ENCODE assay signal across 11 cellular contexts in the genomic region with DNA sequence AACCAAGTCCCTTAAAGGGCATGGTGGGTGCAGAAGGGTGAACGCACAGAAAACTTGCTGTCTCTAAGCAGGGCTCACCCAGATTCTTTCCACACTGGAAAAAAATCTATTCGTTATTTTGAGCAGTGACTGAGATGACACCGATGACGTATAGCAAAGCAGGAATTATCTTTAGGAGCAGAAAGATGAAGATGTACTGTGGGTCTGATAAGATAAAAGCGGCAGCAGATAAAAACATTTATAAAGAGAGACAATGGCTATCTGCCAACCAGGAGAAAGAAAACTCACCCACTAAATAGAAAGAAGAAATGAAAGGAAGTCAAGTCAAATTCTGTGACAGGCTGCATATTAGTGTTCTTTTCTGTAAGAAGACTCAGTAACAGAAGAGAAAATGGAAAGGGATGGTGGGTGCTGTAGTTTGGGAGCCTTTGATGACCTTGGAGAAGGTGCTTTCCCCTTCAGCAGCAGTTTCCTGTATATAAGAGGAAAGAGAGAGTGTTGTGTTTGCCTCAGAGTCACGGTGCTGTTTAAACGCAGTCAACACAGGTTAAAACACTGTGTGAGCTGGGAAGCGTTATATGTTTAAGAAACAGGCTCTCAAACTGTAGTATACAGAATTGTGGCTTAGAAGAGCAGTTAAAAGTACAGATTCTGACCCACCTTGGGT.
DNase-seq lines count a peak whose midpoint lies in the region; ATAC-seq and TF ChIP-seq lines count a peak whose summit lies in the region.
"Had no signal": no experiment of that assay in that cellular context is flagged by ENCODE, and none has a peak within 500 bp of the region (broad histone marks: within the 10 kb centered on the region; RNA-seq: fewer than 3 reads in every experiment).

No MANE protein-coding gene starts in this region.

- H3K27ac ChIP-seq in gastrocnemius medialis, result peak overlapping the region; percentile 88 to 97 (median 91)
- H3K27ac ChIP-seq: cardiac muscle cell had no signal

- H3K36me3 ChIP-seq in gastrocnemius medialis, result no peaks in the 10 kb centered on the region
- H3K36me3 ChIP-seq: cardiac muscle cell had no signal

- intact Hi-C loops in gastrocnemius medialis (cut with DNase I; ENCODE audit: low total_unique reads), result loop anchor here (5.0 kb wide), 1 partner anchor 83 kb away; no protein-coding TSS in a partner anchor

- no peak for TF ChIP-seq CTCF in gastrocnemius medialis (IDR thresholded peaks at IDR 0.05 in 4 of 5, conservative IDR thresholded peaks at IDR 0.05 in 1 of 5)

- in situ Hi-C loops in gastrocnemius medialis (cut with MboI; ENCODE audit: low sequenced_read_pairs in 4 of 4), result loop anchor here in 3 of 4 donors (25.0 kb wide), 2 partner anchors 88 to 513 kb away; partner anchors contain the start of gene MINDY2 (in 1 of the 3)

- DNase-seq in activated naive CD4-positive, alpha-beta T cell treated with anti-CD3 and anti-CD28 coated beads, Interleukin-2, amount 10 ng/mL, durations not matched to agents 7 days and 5 days, result peak; percentile 49
- DNase-seq in activated naive CD4-positive, alpha-beta T cell treated with Interleukin-2 at 50 U/mL for 16 hours, result no peak
- DNase-seq in OCI-M1 (lab: John Stamatoyannopoulos, UW) (peak; percentile 9), gastrocnemius medialis (no peak), NCI-H2081 (lab: John Stamatoyannopoulos, UW) (no peak)
- DNase-seq in activated naive CD8-positive, alpha-beta T cell treated with anti-CD3 and anti-CD28 coated beads, Interleukin-2, amount 10 ng/mL, durations not matched to agents 7 days and 5 days, result no peak
- DNase-seq: HFFc6 had no signal

- H3K4me3 ChIP-seq in gastrocnemius medialis, result no peak overlapping the region
- H3K4me3 ChIP-seq: cardiac muscle cell had no signal

- H3K4me1 ChIP-seq in gastrocnemius medialis, result peaks cover 37 to 43% of the 10 kb centered on the region in 2 donors

- H3K9me3 ChIP-seq in gastrocnemius medialis, result no peaks in the 10 kb centered on the region

- peak overlapping the region; percentile 68 for H3K27ac Mint-ChIP-seq in activated naive CD4-positive, alpha-beta T cell treated with anti-CD3 and anti-CD28 coated beads, Interleukin-2, amount 10 ng/mL, durations not matched to agents 7 days and 5 days
- peak overlapping the region; percentile 77 for H3K27ac Mint-ChIP-seq in activated naive CD8-positive, alpha-beta T cell treated with anti-CD3 and anti-CD28 coated beads, Interleukin-2, amount 10 ng/mL, durations not matched to agents 7 days and 5 days
- H3K27ac Mint-ChIP-seq: HFFc6 had no signal

- peak overlapping the region; percentile 29 for H3K4me3 Mint-ChIP-seq in activated naive CD4-positive, alpha-beta T cell treated with anti-CD3 and anti-CD28 coated beads, Interleukin-2, amount 10 ng/mL, durations not matched to agents 7 days and 5 days
- peak overlapping the region; percentile 80 for H3K4me3 Mint-ChIP-seq in activated naive CD8-positive, alpha-beta T cell treated with anti-CD3 and anti-CD28 coated beads, Interleukin-2, amount 10 ng/mL, durations not matched to agents 7 days and 5 days
- H3K4me3 Mint-ChIP-seq: HFFc6 had no signal

- POLR2A ChIA-PET in activated naive CD8-positive, alpha-beta T cell treated with anti-CD3 and anti-CD28 coated beads, Interleukin-2, amount 10 ng/mL, durations not matched to agents 7 days and 5 days (lab: Charles Lee), result no interaction called here

- H3K9me3 Mint-ChIP-seq in activated naive CD4-positive, alpha-beta T cell treated with anti-CD3 and anti-CD28 coated beads, Interleukin-2, amount 10 ng/mL, durations not matched to agents 7 days and 5 days, result no peaks in the 10 kb centered on the region
- no peaks in the 10 kb centered on the region for H3K9me3 Mint-ChIP-seq in activated naive CD8-positive, alpha-beta T cell treated with anti-CD3 and anti-CD28 coated beads, Interleukin-2, amount 10 ng/mL, durations not matched to agents 7 days and 5 days

- ATAC-seq in activated naive CD8-positive, alpha-beta T cell treated with anti-CD3 and anti-CD28 coated beads, Interleukin-2, amount 10 ng/mL, durations not matched to agents 7 days and 5 days (ENCODE audit: low read depth), result peak; percentile 90
- ATAC-seq in gastrocnemius medialis (no peak), GM21360 (IDR thresholded peaks at IDR 0.05; ENCODE audit: unreplicated experiment) (no peak), GM21825 (IDR thresholded peaks at IDR 0.05; ENCODE audit: unreplicated experiment) (no peak)
- ATAC-seq: left lobe of liver had no signal

- H3K27me3 ChIP-seq in gastrocnemius medialis, result no peaks in the 10 kb centered on the region
- H3K27me3 ChIP-seq: cardiac muscle cell had no signal

- peaks cover 28% of the 10 kb centered on the region for H3K4me1 Mint-ChIP-seq in activated naive CD4-positive, alpha-beta T cell treated with anti-CD3 and anti-CD28 coated beads, Interleukin-2, amount 10 ng/mL, durations not matched to agents 7 days and 5 days
- H3K4me1 Mint-ChIP-seq in activated naive CD8-positive, alpha-beta T cell treated with anti-CD3 and anti-CD28 coated beads, Interleukin-2, amount 10 ng/mL, durations not matched to agents 7 days and 5 days, result peaks cover 16% of the 10 kb centered on the region

- CTCF ChIA-PET in activated naive CD4-positive, alpha-beta T cell treated with anti-CD3 and anti-CD28 coated beads, Interleukin-2, amount 10 ng/mL, durations not matched to agents 7 days and 5 days (lab: Charles Lee), result interaction anchor here (0.9 kb wide), 1 partner anchor 37 kb away, joined by 3 read pairs; no protein-coding TSS in a partner anchor

- H3K27me3 Mint-ChIP-seq in activated naive CD4-positive, alpha-beta T cell treated with anti-CD3 and anti-CD28 coated beads, Interleukin-2, amount 10 ng/mL, durations not matched to agents 7 days and 5 days, result peaks cover 22% of the 10 kb centered on the region
- H3K27me3 Mint-ChIP-seq in activated naive CD8-positive, alpha-beta T cell treated with anti-CD3 and anti-CD28 coated beads, Interleukin-2, amount 10 ng/mL, durations not matched to agents 7 days and 5 days, result peaks cover 9% of the 10 kb centered on the region

- no peak for TF ChIP-seq POLR2A in gastrocnemius medialis (IDR thresholded peaks at IDR 0.05)

- H3K36me3 Mint-ChIP-seq in activated naive CD4-positive, alpha-beta T cell treated with anti-CD3 and anti-CD28 coated beads, Interleukin-2, amount 10 ng/mL, durations not matched to agents 7 days and 5 days, result no peaks in the 10 kb centered on the region
- H3K36me3 Mint-ChIP-seq in activated naive CD8-positive, alpha-beta T cell treated with anti-CD3 and anti-CD28 coated beads, Interleukin-2, amount 10 ng/mL, durations not matched to agents 7 days and 5 days, result no peaks in the 10 kb centered on the region

Comparison
In these comparisons a context has a peak if more than half of its experiments do, and no peak if none do; other contexts are left out.
1. DNase-seq: peak in activated naive CD4-positive, alpha-beta T cell treated with anti-CD3 and anti-CD28 coated beads, Interleukin-2, amount 10 ng/mL, durations not matched to agents 7 days and 5 days (single experiment) and OCI-M1 (single experiment); none in activated naive CD4-positive, alpha-beta T cell treated with Interleukin-2 at 50 U/mL for 16 hours (single experiment), activated naive CD8-positive, alpha-beta T cell treated with anti-CD3 and anti-CD28 coated beads, Interleukin-2, amount 10 ng/mL, durations not matched to agents 7 days and 5 days (single experiment), gastrocnemius medialis (0 of 2) and NCI-H2081 (0 of 2).